ENCODE assay signal across 8 cellular contexts in genomic region chr17:38296834-38297517, GRCh38. TPM values are rescaled to one million over a fixed set of nuclear protein-coding genes. Genes with fewer than 3 reads are reported as not detected.
DNase-seq lines count a peak whose midpoint lies in the region; ATAC-seq, FAIRE-seq and TF ChIP-seq lines count a peak whose summit lies in the region.
"Not testable (repeated sequence)": the region's sequence is repeated elsewhere in the genome, so short reads cannot be mapped to it uniquely, and the experiment has no call there.

MRPL45 (plus strand) TSS chr17:38297168; CDS start chr17:38297184, 16 bp downstream.

- TF ChIP-seq CTCF in D721Med (IDR thresholded peaks at IDR 0.05; ENCODE audit: insufficient read depth, missing control alignments); OCI-LY3 (IDR thresholded peaks at IDR 0.05; ENCODE audit: low read depth, low read length); endothelial cell (IDR thresholded peaks at IDR 0.05; ENCODE audit: unreplicated experiment); mesothelial cell of epicardium (IDR thresholded peaks at IDR 0.05; ENCODE audit: unreplicated experiment): not testable (repeated sequence)

- H3K27me3 Mint-ChIP-seq in endothelial cell (ENCODE audit: unreplicated experiment); mesothelial cell of epicardium (ENCODE audit: low read depth): not testable (repeated sequence)

- H2AFZ ChIP-seq in OCI-LY3 (ENCODE audit: low read depth, low read length) = peak within 1 kb of the TSS; percentile 86

- not testable (repeated sequence) for H3K36me3 ChIP-seq in OCI-LY3 (replicated peaks; ENCODE audit: low read depth, low read length)

- not testable (repeated sequence) for H4K20me1 ChIP-seq in OCI-LY3 (ENCODE audit: insufficient read depth, low read length)

- H3K27ac Mint-ChIP-seq in endothelial cell (ENCODE audit: unreplicated experiment) (peak within 1 kb of the TSS; percentile 96), mesothelial cell of epicardium (peak within 1 kb of the TSS; percentile 99)

- ATAC-seq in GM21528 (IDR thresholded peaks at IDR 0.05; ENCODE audit: low FRiP score, unreplicated experiment) = peak; percentile 96

- H3K4me2 ChIP-seq in OCI-LY3 (ENCODE audit: low read length) = peak within 1 kb of the TSS; percentile 89

- not testable (repeated sequence) for H3K79me2 ChIP-seq in OCI-LY3 (ENCODE audit: low read length)

- H3K4me3 ChIP-seq in OCI-LY3 (ENCODE audit: low read length) = peak within 1 kb of the TSS; percentile 82

- H3K9me3 ChIP-seq in OCI-LY3 (ENCODE audit: insufficient read depth, low read length) = not testable (repeated sequence)

- H3K4me1 Mint-ChIP-seq in endothelial cell (ENCODE audit: unreplicated experiment); mesothelial cell of epicardium: not testable (repeated sequence)

- peak within 1 kb of the TSS; percentile 76 for H3K9ac ChIP-seq in OCI-LY3 (ENCODE audit: low read length)

- FAIRE-seq in D721Med (lab: Jason Lieb, UNC) = not testable (repeated sequence)

- not testable (repeated sequence) for H3K4me1 ChIP-seq in OCI-LY3 (ENCODE audit: low read length)

- not testable (repeated sequence) for H3K27me3 ChIP-seq in OCI-LY3 (ENCODE audit: low read depth, low read length)

- DNase-seq in D721Med (ENCODE audit: insufficient read length, low spot score) (peak; percentile 70), HuH-7.5 (ENCODE audit: low spot score) (peak; percentile 66), endothelial cell (ENCODE audit: low spot score) (peak; percentile 97), mesothelial cell of epicardium (ENCODE audit: low spot score in 2 of 2, unreplicated experiment in 2 of 2) (peak; percentile 94 to 97)
- DNase-seq in activated CD8-positive, alpha-beta memory T cell treated with anti-CD3 and anti-CD28 coated beads, Interleukin-2, amount 50 U/mL, for 48 hours = peak; percentile 97
- peak; percentile 93 to 94 for DNase-seq in stimulated activated CD8-positive, alpha-beta memory T cell treated with anti-CD3 and anti-CD28 coated beads, Interleukin-15, amount 100 ng/mL, for 4 hours (ENCODE audit: low read depth in 2 of 2)

- not testable (repeated sequence) for H3K36me3 Mint-ChIP-seq in endothelial cell (ENCODE audit: low read depth, unreplicated experiment); mesothelial cell of epicardium

- not testable (repeated sequence) for H3K9me3 Mint-ChIP-seq in endothelial cell (ENCODE audit: unreplicated experiment); mesothelial cell of epicardium

- not testable (repeated sequence) for H3K27ac ChIP-seq in OCI-LY3 (ENCODE audit: low read length)

- peak within 1 kb of the TSS; percentile 99 for H3K4me3 Mint-ChIP-seq in endothelial cell (ENCODE audit: unreplicated experiment)
- H3K4me3 Mint-ChIP-seq in mesothelial cell of epicardium = peak within 1 kb of the TSS; percentile 98

RNA-seq across cellular contexts. Expression of gene MRPL45, which starts in this region (rescaled TPM):
- 57.7 TPM for total RNA-seq in endothelial cell (ENCODE audit: unreplicated experiment)
- 39.9 to 42.9 TPM (median 41.9 TPM) in 3 replicates for total RNA-seq in mesothelial cell of epicardium
